ENCODE assay signal across 8 cellular contexts in genomic region chr7:5218564-5219360, GRCh38. TPM values are rescaled to one million over a fixed set of nuclear protein-coding genes. Genes with fewer than 3 reads are reported as not detected.
DNase-seq lines count a peak whose midpoint lies in the region; ATAC-seq and TF ChIP-seq lines count a peak whose summit lies in the region.

No MANE protein-coding gene starts in this region.

- H3K9me3 ChIP-seq in Peyer's patch = no peaks in the 10 kb centered on the region

- in situ Hi-C loops in ACHN (cut with HindIII; ENCODE audit: low pct_ligation_motif_present, low pct_unique_long_range_greater_than_20kb, low sequenced_read_pairs) = no loop called here

- TF ChIP-seq CTCF in Peyer's patch (IDR thresholded peaks at IDR 0.05) (no peak), glutamatergic neuron (IDR thresholded peaks at IDR 0.05; ENCODE audit: partially characterized antibody, unreplicated experiment) (no peak)

- DNase-seq in Peyer's patch (peak; percentile 20 to 80 (median 72)), pons (ENCODE audit: low spot score) (peak; percentile 77), cerebellar cortex (ENCODE audit: low spot score) (no peak), ACHN (no peak), glutamatergic neuron (no peak)
- DNase-seq in activated CD4-positive, alpha-beta T cell treated with anti-CD3 and anti-CD28 coated beads, Interleukin-2, amount 50 U/mL, for 4 hours = no peak

- no peaks in the 10 kb centered on the region for H3K27me3 ChIP-seq in Peyer's patch

- peaks cover 0 to 10% (median 2%) of the 10 kb centered on the region in 4 donors for H3K4me1 ChIP-seq in Peyer's patch

- no peak overlapping the region for H3K27ac Mint-ChIP-seq in glutamatergic neuron (ENCODE audit: unreplicated experiment)

- H3K36me3 Mint-ChIP-seq in glutamatergic neuron (ENCODE audit: unreplicated experiment) = peaks cover 7% of the 10 kb centered on the region

- H3K4me1 Mint-ChIP-seq in glutamatergic neuron (ENCODE audit: low read depth, unreplicated experiment) = peaks cover 7% of the 10 kb centered on the region

- peaks cover 0 to 92% (median 4%) of the 10 kb centered on the region in 3 donors for H3K36me3 ChIP-seq in Peyer's patch

- H3K9me3 Mint-ChIP-seq in glutamatergic neuron (ENCODE audit: unreplicated experiment) = peaks cover 1% of the 10 kb centered on the region

- TF ChIP-seq POLR2A in Peyer's patch (IDR thresholded peaks at IDR 0.05) = no peak

- H3K4me3 ChIP-seq in Peyer's patch = no peak overlapping the region

- H3K27me3 Mint-ChIP-seq in glutamatergic neuron (ENCODE audit: unreplicated experiment) = peaks cover 8% of the 10 kb centered on the region

- peak; percentile 91 for ATAC-seq in GM19035 (IDR thresholded peaks at IDR 0.05; ENCODE audit: unreplicated experiment)
- peak; percentile 84 for ATAC-seq in HG02852 (IDR thresholded peaks at IDR 0.05; ENCODE audit: unreplicated experiment)

- H3K4me3 Mint-ChIP-seq in glutamatergic neuron (ENCODE audit: unreplicated experiment) = no peak overlapping the region

- H3K27ac ChIP-seq in Peyer's patch = peak overlapping the region in 3 of 4 donors; percentile 1 to 70 (median 49)

RNA-seq across cellular contexts. Expression of gene WIPI2, which starts 28.7 kb away (rescaled TPM):
- total RNA-seq in Peyer's patch = 10 to 100 TPM; 45.7 to 67.7 (median 50.0) TPM
- total RNA-seq in glutamatergic neuron (ENCODE audit: unreplicated experiment) = 59.5 TPM

Comparison
In these comparisons a context has a peak if more than half of its experiments do, and no peak if none do; other contexts are left out.
1. DNase-seq: peak in Peyer's patch (3 of 3) and pons (single experiment); none in activated CD4-positive, alpha-beta T cell treated with anti-CD3 and anti-CD28 coated beads, Interleukin-2, amount 50 U/mL, for 4 hours (0 of 2), cerebellar cortex (single experiment), ACHN (single experiment) and glutamatergic neuron (single experiment).